In genomic region chr1:209652873-209653401, GRCh38 we compare ENCODE assay signal across 8 cellular contexts. TPM values are rescaled to one million over a fixed set of nuclear protein-coding genes. Genes with fewer than 3 reads are reported as not detected.
DNase-seq lines count a peak whose midpoint lies in the region; ATAC-seq and TF ChIP-seq lines count a peak whose summit lies in the region.
"Had no signal": no experiment of that assay in that cellular context is flagged by ENCODE, and none has a peak within 500 bp of the region (broad histone marks: within the 10 kb centered on the region; RNA-seq: fewer than 3 reads in every experiment).

No MANE protein-coding gene starts in this region.

- H3K4me1 ChIP-seq in heart left ventricle = peaks cover 0 to 62% (median 44%) of the 10 kb centered on the region in 12 donors

- peak; percentile 75 for DNase-seq in NCI-H2171 treated with DMSO at 0.1 percent for 48 hours (lab: John Stamatoyannopoulos, UW)
- DNase-seq in activated T-cell treated with anti-CD3 and anti-CD28 coated beads for 24 hours (ENCODE audit: low read depth) = peak; percentile 20
- DNase-seq in heart left ventricle = peak; percentile 74 to 91 (median 84)
- DNase-seq in sciatic nerve (ENCODE audit: low spot score) = peak; percentile 93

- no peak for TF ChIP-seq CTCF in heart left ventricle (IDR thresholded peaks at IDR 0.05)

- no peaks in the 10 kb centered on the region for H3K9me3 ChIP-seq in heart left ventricle

- no peak for TF ChIP-seq POLR2A in heart left ventricle (IDR thresholded peaks at IDR 0.05)

- intact Hi-C loops in heart left ventricle (cut with DNase I) (no loop called here), sciatic nerve (cut with DNase I) (no loop called here)

- no peaks in the 10 kb centered on the region for H3K27me3 ChIP-seq in heart left ventricle

- peak; percentile 39 for ATAC-seq in GM19463 (IDR thresholded peaks at IDR 0.05; ENCODE audit: unreplicated experiment)
- peak in 3 of 4 donors; percentile 30 to 63 (median 48) for ATAC-seq in heart left ventricle
- peak; percentile 77 for ATAC-seq in sciatic nerve
- no peak for ATAC-seq in GM18502 (IDR thresholded peaks at IDR 0.05; ENCODE audit: poor library complexity, unreplicated experiment)
- no peak for ATAC-seq in GM21367 (IDR thresholded peaks at IDR 0.05; ENCODE audit: unreplicated experiment)

- H3K4me3 ChIP-seq in heart left ventricle = no peak overlapping the region
- H3K4me3 ChIP-seq: SK-N-MC had no signal

- peak overlapping the region in 8 of 12 donors; percentile 0 to 60 (median 44) for H3K27ac ChIP-seq in heart left ventricle
- H3K27ac ChIP-seq: SK-N-MC had no signal

- WGBS in heart left ventricle, 4 donors = 48 to 64% (median 62%) methylated on average over 3 of the region's 3 CpGs

- no peaks in the 10 kb centered on the region for H3K36me3 ChIP-seq in heart left ventricle

RNA-seq across cellular contexts. Expression of gene LAMB3, which starts 0.7 kb away (rescaled TPM):
- total RNA-seq in heart left ventricle (1 to 10 TPM in 8 of 9 donors, under 1 TPM in 1; 0.83 to 7.4 (median 3.6) TPM), sciatic nerve (2.8 TPM)
- 1 to 10 TPM; 1.8 to 5.3 TPM for polyA plus RNA-seq in heart left ventricle

RNA-seq across cellular contexts. Expression of gene G0S2, which starts 22.3 kb away (rescaled TPM):
- total RNA-seq in heart left ventricle (100 to 1,000 TPM in 8 of 9 donors, 10 to 100 TPM in 1; 92.0 to 600 (median 212) TPM), sciatic nerve (93.0 TPM)
- 100 to 1,000 TPM in 1 of 2 donors, 10 to 100 TPM in 1; 87.6 to 218 TPM for polyA plus RNA-seq in heart left ventricle

RNA-seq across cellular contexts. Expression of gene HSD11B1, which starts 51.7 kb away (rescaled TPM):
- total RNA-seq in heart left ventricle (10 to 100 TPM in 2 of 9 donors, 1 to 10 TPM in 7; 1.7 to 36.1 (median 3.6) TPM), sciatic nerve (6.0 TPM)
- polyA plus RNA-seq in heart left ventricle = 1 to 10 TPM; 1.2 to 3.6 TPM

Comparison
In these comparisons a context has a peak if more than half of its experiments do, and no peak if none do; other contexts are left out.
1. ATAC-seq: peak in GM19463 (single experiment), heart left ventricle (3 of 4) and sciatic nerve (single experiment); none in GM18502 (single experiment) and GM21367 (single experiment).
2. DNase-seq: peak in every context shown above with its lines; median percentile 93 in sciatic nerve; 84 in heart left ventricle; 75 in NCI-H2171 treated with DMSO at 0.1 percent for 48 hours; 20 in activated T-cell treated with anti-CD3 and anti-CD28 coated beads for 24 hours.